13 cellular contexts compared by ENCODE assay signal in genomic region chr14:73424453-73424852, GRCh38. TPM values are rescaled to one million over a fixed set of nuclear protein-coding genes. Genes with fewer than 3 reads are reported as not detected.
DNase-seq lines count a peak whose midpoint lies in the region; ATAC-seq and TF ChIP-seq lines count a peak whose summit lies in the region.
"Had no signal": no experiment of that assay in that cellular context is flagged by ENCODE, and none has a peak within 500 bp of the region (broad histone marks: within the 10 kb centered on the region; RNA-seq: fewer than 3 reads in every experiment).

No MANE protein-coding gene starts in this region.

- H3K9me3 Mint-ChIP-seq in Caco-2 (ENCODE audit: unreplicated experiment) = no peaks in the 10 kb centered on the region
- H3K9me3 Mint-ChIP-seq in naive B cell = no peaks in the 10 kb centered on the region
- H3K9me3 Mint-ChIP-seq: CD4-positive, alpha-beta memory T cell; immature natural killer cell had no signal

- H3K9ac ChIP-seq in colonic mucosa (ENCODE audit: low read depth in 2 of 2, low read length in 2 of 2) = no peak overlapping the region

- POLR2A ChIA-PET in Caco-2 (lab: Charles Lee) = no interaction called here

- peaks cover 31% of the 10 kb centered on the region for H3K4me1 Mint-ChIP-seq in Caco-2 (ENCODE audit: low read depth, unreplicated experiment)
- H3K4me1 Mint-ChIP-seq in naive B cell = peaks cover 38 to 64% (median 44%) of the 10 kb centered on the region in 3 donors

- no peaks in the 10 kb centered on the region for H3K9me3 ChIP-seq in Caco-2
- no peaks in the 10 kb centered on the region for H3K9me3 ChIP-seq in colonic mucosa

- H3K36me3 ChIP-seq in Caco-2 (ENCODE audit: control insufficient read depth, insufficient read depth, low read length) (no peaks in the 10 kb centered on the region), colonic mucosa (no peaks in the 10 kb centered on the region)

- H3K27ac Mint-ChIP-seq in Caco-2 (ENCODE audit: unreplicated experiment) (no peak overlapping the region), naive B cell (peak overlapping the region in 5 of 6 donors; percentile 52 to 91 (median 83))

- TSS peak; percentile 11 for BruUV-seq in Caco-2 (replicated peaks; lab: Mats Ljungman, UMichigan)

- DNase-seq in Caco-2 (no peak), NOMO-1 treated with dmso at 0.1 percent for 144 hours (lab: John Stamatoyannopoulos, UW; ENCODE audit: unreplicated experiment) (peak; percentile 76), colonic mucosa (no peak), naive B cell (peak; percentile 25), NCI-H2081 treated with DMSO at 0.1 percent for 48 hours (lab: John Stamatoyannopoulos, UW) (no peak), NCI-H2196 treated with DMSO at 0.1 percent for 48 hours (lab: John Stamatoyannopoulos, UW; ENCODE audit: unreplicated experiment) (no peak), inferior parietal cortex (ENCODE audit: extremely low spot score) (no peak)
- DNase-seq: anterior cingulate cortex; CD4-positive, alpha-beta memory T cell; immature natural killer cell; NCI-H1092 treated with DMSO at 0.1 percent for 48 hours; stimulated activated naive CD8-positive, alpha-beta T cell treated with anti-CD3 and anti-CD28 coated beads, Interleukin-15, Interleukin-2, amounts not matched to agents 100 U/mL and 50 U/mL, for 24 hours had no signal

- intact Hi-C loops in Caco-2 (cut with micrococcal nuclease; ENCODE audit: unreplicated experiment) (no loop called here), colonic mucosa (cut with DNase I) (no loop called here)

- TF ChIP-seq CTCF in Caco-2 (IDR thresholded peaks at IDR 0.05; ENCODE audit: insufficient read depth in 1 of 2, low read depth in 1 of 2, low read length in 1 of 2, severe bottlenecking in 1 of 2, unreplicated experiment in 1 of 2) (no peak), colonic mucosa (IDR thresholded peaks at IDR 0.05) (no peak)

- CTCF ChIA-PET in Caco-2 (lab: Charles Lee) = no interaction called here

- peak overlapping the region; percentile 24 for H3K27ac ChIP-seq in colonic mucosa

- H3K27me3 Mint-ChIP-seq in Caco-2 (ENCODE audit: insufficient read depth, unreplicated experiment) (no peaks in the 10 kb centered on the region), naive B cell (no peaks in the 10 kb centered on the region)
- H3K27me3 Mint-ChIP-seq: CD4-positive, alpha-beta memory T cell had no signal

- H3K27me3 ChIP-seq in Caco-2 (replicated peaks; ENCODE audit: control insufficient read depth, insufficient read depth, low read length) (no peaks in the 10 kb centered on the region), colonic mucosa (no peaks in the 10 kb centered on the region)

- peaks cover 30% of the 10 kb centered on the region for H3K4me1 ChIP-seq in Caco-2
- H3K4me1 ChIP-seq in colonic mucosa = peaks cover 16% of the 10 kb centered on the region

- H3K36me3 Mint-ChIP-seq in Caco-2 (ENCODE audit: insufficient read depth, unreplicated experiment) (peaks cover 12% of the 10 kb centered on the region), naive B cell (no peaks in the 10 kb centered on the region)

- H3K4me3 ChIP-seq in Caco-2 (ENCODE audit: low read depth, low read length) (no peak overlapping the region), colonic mucosa (no peak overlapping the region)

- H3K4me3 Mint-ChIP-seq in Caco-2 (ENCODE audit: unreplicated experiment) = no peak overlapping the region
- peak overlapping the region in 7 of 8 donors; percentile 10 to 75 (median 41) for H3K4me3 Mint-ChIP-seq in naive B cell
- H3K4me3 Mint-ChIP-seq: CD4-positive, alpha-beta memory T cell; immature natural killer cell had no signal

- ATAC-seq in naive B cell (ENCODE audit: low read depth in 2 of 2) = peak; percentile 78 to 83
- ATAC-seq in HG02623 (IDR thresholded peaks at IDR 0.05; ENCODE audit: unreplicated experiment) = no peak
- ATAC-seq: stimulated activated naive CD8-positive, alpha-beta T cell treated with anti-CD3 and anti-CD28 coated beads, Interleukin-15, Interleukin-2, amounts not matched to agents 100 U/mL and 50 U/mL, for 24 hours had no signal

RNA-seq across cellular contexts. Expression of gene NUMB, which starts 33.9 kb away (rescaled TPM):
- total RNA-seq in Caco-2 (2022) (66.2 and 67.6 TPM in 2 replicates), colonic mucosa (100 to 1,000 TPM in 1 of 2 donors, 10 to 100 TPM in 1; 83.1 to 116 TPM)
- polyA plus RNA-seq in naive B cell (ENCODE audit: low read depth in 6 of 6) = 10 to 100 TPM; 52.0 to 87.2 (median 65.7) TPM

Comparison
In these comparisons a context has a peak if more than half of its experiments do, and no peak if none do; other contexts are left out.
1. DNase-seq: peak in NOMO-1 treated with dmso at 0.1 percent for 144 hours (single experiment) and naive B cell (single experiment); none in Caco-2 (0 of 2), colonic mucosa (single experiment), NCI-H2081 treated with DMSO at 0.1 percent for 48 hours (single experiment), NCI-H2196 treated with DMSO at 0.1 percent for 48 hours (single experiment) and inferior parietal cortex (single experiment).